Comparison of ENCODE assay signal across 8 cellular contexts in genomic region chr10:75111367-75111905, GRCh38. TPM values are rescaled to one million over a fixed set of nuclear protein-coding genes. Genes with fewer than 3 reads are reported as not detected.
DNase-seq lines count a peak whose midpoint lies in the region; ATAC-seq and TF ChIP-seq lines count a peak whose summit lies in the region.

TSS of gene SAMD8 (plus strand) at chr10:75111656. CDS start at chr10:75150529, 38,873 bp downstream.

- peak within 1 kb of the TSS; percentile 87 to 98 for H3K9ac ChIP-seq in mucosa of rectum (ENCODE audit: low read depth in 1 of 2, low read length in 2 of 2)

- no peaks in the 10 kb centered on the region for H3K9me3 ChIP-seq in mucosa of rectum (ENCODE audit: control insufficient read depth in 2 of 2, low read length in 2 of 2)

- H3K4me1 ChIP-seq in mucosa of rectum (ENCODE audit: control insufficient read depth in 2 of 2, insufficient read depth in 2 of 2, low read length in 2 of 2) = peaks cover 8 to 9% of the 10 kb centered on the region in 2 donors

- peak; percentile 81 for ATAC-seq in GM19397 (IDR thresholded peaks at IDR 0.05; ENCODE audit: unreplicated experiment)

- no peaks in the 10 kb centered on the region for H3K36me3 ChIP-seq in mucosa of rectum (ENCODE audit: control insufficient read depth in 2 of 2, insufficient read depth in 2 of 2, low read length in 2 of 2)

- H3K27me3 ChIP-seq in mucosa of rectum (ENCODE audit: control insufficient read depth in 2 of 2, insufficient read depth in 2 of 2, low read length in 2 of 2) = no peaks in the 10 kb centered on the region

- peak; percentile 21; the same call in 1 of the 2 replicates for TF ChIP-seq CTCF in C4-2B (conservative IDR thresholded peaks at IDR 0.05)
- peak; percentile 14 for TF ChIP-seq CTCF in epithelial cell of proximal tubule (conservative IDR thresholded peaks at IDR 0.05; ENCODE audit: low read depth, low read length)

- peak within 1 kb of the TSS; percentile 99 for H3K4me3 ChIP-seq in epithelial cell of proximal tubule (ENCODE audit: low read depth, low read length)
- H3K4me3 ChIP-seq in mucosa of rectum (ENCODE audit: low read length in 2 of 2) = peak within 1 kb of the TSS; percentile 83 to 96

- H3K27ac ChIP-seq in C4-2B = peak within 1 kb of the TSS; percentile 80
- peak within 1 kb of the TSS; percentile 91 to 97 for H3K27ac ChIP-seq in mucosa of rectum (ENCODE audit: low read depth in 2 of 2, low read length in 2 of 2)

- DNase-seq in HT-29 (ENCODE audit: low spot score) (peak; percentile 90), OCI-M2 (lab: John Stamatoyannopoulos, UW; ENCODE audit: unreplicated experiment) (peak; percentile 81), epithelial cell of proximal tubule (ENCODE audit: low read depth) (peak; percentile 39)
- DNase-seq in activated T-cell treated with anti-CD3 and anti-CD28 coated beads, Interleukin-2, amount 50 U/mL, for 1 hour = peak; percentile 95
- peak; percentile 95 for DNase-seq in stimulated activated CD8-positive, alpha-beta memory T cell treated with anti-CD3 and anti-CD28 coated beads, Interleukin-4, amount 100 ng/mL, for 24 hours (ENCODE audit: low read depth)

RNA-seq across cellular contexts. Expression of gene SAMD8, which starts in this region (rescaled TPM):
- total RNA-seq in HT-29 (2014; rRNA removed; shearing (Covaris generic)) = 6.4 and 8.0 TPM in 2 replicates
- total RNA-seq in epithelial cell of proximal tubule = 8.0 and 11.3 TPM in 2 replicates

Comparison
In these comparisons a context has a peak if more than half of its experiments do, and no peak if none do; other contexts are left out.
1. Peak in every context shown above with its lines: DNase-seq, ATAC-seq, H3K4me3 ChIP-seq and H3K27ac ChIP-seq.
2. DNase-seq: peak in every context shown above with its lines; median percentile 95 in activated T-cell treated with anti-CD3 and anti-CD28 coated beads, Interleukin-2, amount 50 U/mL, for 1 hour; 95 in stimulated activated CD8-positive, alpha-beta memory T cell treated with anti-CD3 and anti-CD28 coated beads, Interleukin-4, amount 100 ng/mL, for 24 hours; 90 in HT-29; 81 in OCI-M2; 39 in epithelial cell of proximal tubule.